In the genomic region with DNA sequence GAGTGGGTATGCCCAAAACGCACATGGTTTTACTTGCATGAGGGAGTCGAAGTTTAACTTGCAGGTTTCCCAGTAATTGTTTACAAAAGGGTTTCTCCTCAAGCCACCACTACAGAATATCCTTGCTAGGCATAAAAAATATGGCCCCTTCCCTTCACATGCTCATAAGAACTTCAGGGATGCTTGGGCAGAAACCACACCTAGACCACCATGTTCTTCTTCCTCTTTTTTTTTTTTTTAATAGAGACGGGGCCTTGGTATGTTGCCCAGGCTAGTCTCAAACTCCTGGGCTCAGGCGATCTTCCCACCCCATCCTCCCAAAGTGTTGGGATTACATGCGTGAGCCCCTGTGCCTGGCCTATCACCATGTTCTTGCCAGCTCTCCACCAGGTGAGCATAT, we compare ENCODE assay signal across 17 cellular contexts.
"Had no signal": no experiment of that assay in that cellular context is flagged by ENCODE, and none has a peak within 500 bp of the region (broad histone marks: within the 10 kb centered on the region; RNA-seq: fewer than 3 reads in every experiment).

No MANE protein-coding gene starts in this region.

- ATAC-seq: left ventricle myocardium superior; pancreas; right cardiac atrium; stimulated activated memory B cell treated with anti-CD40 and anti-IgM and Interleukin-4, amounts not matched to agents 10 μg/mL and 1 μg/mL and 100 μg/mL, for 72 hours; upper lobe of right lung had no signal

- DNase-seq: dermis blood vessel endothelial cell; esophagus squamous epithelium; foreskin fibroblast; glutamatergic neuron; immature natural killer cell; kidney; left cardiac atrium; left ventricle myocardium superior; mesendoderm; naive B cell; occipital lobe; pancreas; stimulated activated CD4-positive, alpha-beta T cell treated with anti-CD3 and anti-CD28 coated beads, Interleukin-4, amount 100 ng/mL, for 24 hours; testis; upper lobe of right lung had no signal
